In genomic region chr10:89679986-89680385, GRCh38 we compare ENCODE assay signal across 1 cellular context.
TF ChIP-seq lines count a peak whose summit lies in the region.

No MANE protein-coding gene starts in this region.

TF ChIP-seq in GM12878, 131 proteins besides CTCF, POLR2A, EP300 and RAD21 (continued from another document):
- TF ChIP-seq ZNF687 (IDR thresholded peaks at IDR 0.05) (no peak), IKZF1 (conservative IDR thresholded peaks at IDR 0.05) (0 out of 2 replicates have a peak, but pooled peaks have one; percentile 26)
